In genomic region chr7:111088328-111088727, GRCh38 we compare ENCODE assay signal across 19 cellular contexts. TPM values are rescaled to one million over a fixed set of nuclear protein-coding genes. Genes with fewer than 3 reads are reported as not detected.
DNase-seq lines count a peak whose midpoint lies in the region; ATAC-seq, FAIRE-seq and TF ChIP-seq lines count a peak whose summit lies in the region.
"Had no signal": no experiment of that assay in that cellular context is flagged by ENCODE, and none has a peak within 500 bp of the region (broad histone marks: within the 10 kb centered on the region; RNA-seq: fewer than 3 reads in every experiment).

No MANE protein-coding gene starts in this region.

- no peaks in the 10 kb centered on the region for H3K9me1 ChIP-seq in K562 (ENCODE audit: control insufficient read depth, insufficient read depth, low read length)

- TF ChIP-seq RAD21 in K562 (CRISPR knock-in tag; conservative IDR thresholded peaks at IDR 0.05 in 1 of 2, IDR thresholded peaks at IDR 0.05 in 1 of 2) = no peak

- no peak overlapping the region for H3K27ac ChIP-seq in CD8-positive, alpha-beta T cell (ENCODE audit: low read depth, low read length)
- H3K27ac ChIP-seq in K562 (ENCODE audit: extremely low read depth, low read depth, low read length) (no peak overlapping the region), ovary (no peak overlapping the region)

- no TSS peak for BruUV-seq in K562 (replicated peaks; lab: Mats Ljungman, UMichigan)

- H3K9me3 ChIP-seq in CD8-positive, alpha-beta T cell (ENCODE audit: low read length) = no peaks in the 10 kb centered on the region
- H3K9me3 ChIP-seq in K562 (replicated peaks; ENCODE audit: control insufficient read depth, insufficient read depth, low read depth, low read length) (no peaks in the 10 kb centered on the region), ovary (no peaks in the 10 kb centered on the region)

- intact Hi-C loops in activated CD4-positive, alpha-beta memory T cell treated with anti-CD3 and anti-CD28 coated beads for 36 hours (cut with micrococcal nuclease) = loop anchor here (2.0 kb wide), 1 partner anchor 398 kb away; no protein-coding TSS in a partner anchor
- intact Hi-C loops in CD8-positive, alpha-beta T cell (cut with DNase I, micrococcal nuclease) = loop anchor here in 1 of 2 experiments (10.0 kb wide), 1 partner anchor 476 kb away; the partner anchor contains the start of gene IMMP2L
- intact Hi-C loops in activated CD8-positive, alpha-beta T cell treated with anti-CD3 and anti-CD28 coated beads for 36 hours (cut with micrococcal nuclease) = loop anchor here (10.0 kb wide), 1 partner anchor 194 kb away; no protein-coding TSS in a partner anchor
- intact Hi-C loops in K562 (cut with micrococcal nuclease) (no loop called here), ovary (cut with DNase I) (no loop called here)

- no peak overlapping the region for H3K4me3 Mint-ChIP-seq in activated CD4-positive, alpha-beta memory T cell treated with anti-CD3 and anti-CD28 coated beads, Interleukin-2, amount 10 ng/mL, durations not matched to agents 7 days and 5 days
- no peak overlapping the region for H3K4me3 Mint-ChIP-seq in activated CD4-positive, alpha-beta memory T cell treated with anti-CD3 and anti-CD28 coated beads for 36 hours
- H3K4me3 Mint-ChIP-seq in CD8-positive, alpha-beta T cell = no peak overlapping the region
- no peak overlapping the region for H3K4me3 Mint-ChIP-seq in activated CD8-positive, alpha-beta T cell treated with anti-CD3 and anti-CD28 coated beads for 36 hours
- H3K4me3 Mint-ChIP-seq: GM23338 had no signal

- no peak overlapping the region for H3K9ac ChIP-seq in K562 (ENCODE audit: insufficient read depth in 1 of 2, low read depth in 2 of 2, low read length in 2 of 2)

- H3K4me3 ChIP-seq in CD8-positive, alpha-beta T cell (ENCODE audit: low read depth, low read length) = no peak overlapping the region
- H3K4me3 ChIP-seq in K562 = no peak overlapping the region
- H3K4me3 ChIP-seq in ovary = no peak overlapping the region
- H3K4me3 ChIP-seq: GM12878, GM23338 had no signal

- H3K4me2 ChIP-seq in K562 (ENCODE audit: insufficient read depth, low read length) = no peak overlapping the region
- H3K4me2 ChIP-seq: GM23338 had no signal

- in situ Hi-C loops in K562 (cut with MboI) = loop anchor here (5.0 kb wide), 1 partner anchor 409 kb away; no protein-coding TSS in a partner anchor

- 68% methylated on average over 1 of the region's 1 CpG for WGBS in K562 (ENCODE audit: insufficient coverage, low coverage, missing lambda C conversion rate)
- 88 to 91% (median 90%) methylated on average over 1 of the region's 1 CpG for WGBS in ovary, 3 donors

- POLR2A ChIA-PET in activated CD4-positive, alpha-beta memory T cell treated with anti-CD3 and anti-CD28 coated beads, Interleukin-2, amount 10 ng/mL, durations not matched to agents 7 days and 5 days (lab: Charles Lee) = no interaction called here
- POLR2A ChIA-PET in activated CD4-positive, alpha-beta memory T cell treated with anti-CD3 and anti-CD28 coated beads for 36 hours (lab: Charles Lee) = no interaction called here
- POLR2A ChIA-PET in CD8-positive, alpha-beta T cell (lab: Charles Lee) = no interaction called here
- POLR2A ChIA-PET in activated CD8-positive, alpha-beta T cell treated with anti-CD3 and anti-CD28 coated beads for 36 hours (lab: Charles Lee) = no interaction called here
- POLR2A ChIA-PET in K562 (lab: Yijun Ruan, JAX) = no interaction called here

- peaks cover 22% of the 10 kb centered on the region for H3K36me3 Mint-ChIP-seq in activated CD4-positive, alpha-beta memory T cell treated with anti-CD3 and anti-CD28 coated beads, Interleukin-2, amount 10 ng/mL, durations not matched to agents 7 days and 5 days (ENCODE audit: low read depth)
- peaks cover 5% of the 10 kb centered on the region for H3K36me3 Mint-ChIP-seq in activated CD4-positive, alpha-beta memory T cell treated with anti-CD3 and anti-CD28 coated beads for 36 hours
- peaks cover 16% of the 10 kb centered on the region for H3K36me3 Mint-ChIP-seq in CD8-positive, alpha-beta T cell
- peaks cover 29% of the 10 kb centered on the region for H3K36me3 Mint-ChIP-seq in activated CD8-positive, alpha-beta T cell treated with anti-CD3 and anti-CD28 coated beads for 36 hours (ENCODE audit: low read depth)

- no peak for TF ChIP-seq EP300 in K562 (IDR thresholded peaks at IDR 0.05; ENCODE audit: low read length)
- TF ChIP-seq EP300 in ovary (IDR thresholded peaks at IDR 0.05) = no peak

- no peaks in the 10 kb centered on the region for H3K79me2 ChIP-seq in K562 (ENCODE audit: control insufficient read depth, insufficient read depth, low read length)

- H3K36me3 ChIP-seq in CD8-positive, alpha-beta T cell (ENCODE audit: insufficient read depth, low read length) = no peaks in the 10 kb centered on the region
- H3K36me3 ChIP-seq in K562 (ENCODE audit: control insufficient read depth, insufficient read depth, low read length) = no peaks in the 10 kb centered on the region
- H3K36me3 ChIP-seq in ovary = no peaks in the 10 kb centered on the region

- no peaks in the 10 kb centered on the region for H3K27me3 Mint-ChIP-seq in activated CD4-positive, alpha-beta memory T cell treated with anti-CD3 and anti-CD28 coated beads, Interleukin-2, amount 10 ng/mL, durations not matched to agents 7 days and 5 days
- no peaks in the 10 kb centered on the region for H3K27me3 Mint-ChIP-seq in activated CD4-positive, alpha-beta memory T cell treated with anti-CD3 and anti-CD28 coated beads for 36 hours
- no peaks in the 10 kb centered on the region for H3K27me3 Mint-ChIP-seq in CD8-positive, alpha-beta T cell (ENCODE audit: low read depth)
- H3K27me3 Mint-ChIP-seq in activated CD8-positive, alpha-beta T cell treated with anti-CD3 and anti-CD28 coated beads for 36 hours = no peaks in the 10 kb centered on the region

- H3K4me1 ChIP-seq in CD8-positive, alpha-beta T cell (ENCODE audit: insufficient read depth, low read length) = peaks cover 43% of the 10 kb centered on the region
- no peaks in the 10 kb centered on the region; a peak in 1 of 5 replicates for H3K4me1 ChIP-seq in K562 (replicated peaks in 1 of 2; ENCODE audit: control insufficient read depth in 2 of 2, insufficient read depth in 2 of 2, low read length in 2 of 2)
- H3K4me1 ChIP-seq in ovary (ENCODE audit: insufficient read depth) = peaks cover 2% of the 10 kb centered on the region

- CTCF ChIA-PET in activated CD4-positive, alpha-beta memory T cell treated with anti-CD3 and anti-CD28 coated beads, Interleukin-2, amount 10 ng/mL, durations not matched to agents 7 days and 5 days (lab: Charles Lee) = interaction anchor here (1.9 kb wide), 1 partner anchor 10 kb away, joined by 6 read pairs; no protein-coding TSS in a partner anchor
- CTCF ChIA-PET in activated CD4-positive, alpha-beta memory T cell treated with anti-CD3 and anti-CD28 coated beads for 36 hours (lab: Charles Lee) = no interaction called here
- CTCF ChIA-PET in CD8-positive, alpha-beta T cell (lab: Charles Lee) = no interaction called here
- CTCF ChIA-PET in activated CD8-positive, alpha-beta T cell treated with anti-CD3 and anti-CD28 coated beads for 36 hours (lab: Charles Lee) = interaction anchor here (0.6 kb wide), 1 partner anchor 122 kb away, joined by 3 read pairs; no protein-coding TSS in a partner anchor
- CTCF ChIA-PET in K562 (lab: Yijun Ruan, JAX; ENCODE audit: low intra/inter-chr PET ratio) = no interaction called here

- no peak for DNase-seq in activated CD4-positive, alpha-beta memory T cell treated with anti-CD3 and anti-CD28 coated beads, Interleukin-2, amount 10 ng/mL, durations not matched to agents 7 days and 5 days
- DNase-seq in activated CD4-positive, alpha-beta memory T cell treated with anti-CD3 and anti-CD28 coated beads for 36 hours = no peak
- DNase-seq in CD8-positive, alpha-beta T cell = no peak
- DNase-seq in activated CD8-positive, alpha-beta T cell treated with anti-CD3 and anti-CD28 coated beads for 36 hours = no peak
- DNase-seq in K562 (ENCODE audit: extremely low read depth in 1 of 4, low spot score in 3 of 4) (no peak), H54 (ENCODE audit: insufficient read length, low spot score) (no peak), ovary (no peak)
- DNase-seq: C1 segment of cervical spinal cord; DMS 273 treated with DMSO at 0.1 percent for 48 hours; GDM1; KG1; NCI-H1417 treated with DMSO at 0.1 percent for 48 hours; NCI-H1930; NCI-H446 treated with DMSO at 0.1 percent for 48 hours; NK-92 treated with Interleukin-12 subunit alpha and Interleukin-12 subunit beta, amount 100 ng/mL, for 24 hours; OCI-M1 had no signal

- no peaks in the 10 kb centered on the region for H4K20me1 ChIP-seq in K562 (replicated peaks; ENCODE audit: control insufficient read depth, insufficient read depth, low read length)

- peaks cover 80% of the 10 kb centered on the region for H3K4me1 Mint-ChIP-seq in activated CD4-positive, alpha-beta memory T cell treated with anti-CD3 and anti-CD28 coated beads, Interleukin-2, amount 10 ng/mL, durations not matched to agents 7 days and 5 days
- peaks cover 72% of the 10 kb centered on the region for H3K4me1 Mint-ChIP-seq in activated CD4-positive, alpha-beta memory T cell treated with anti-CD3 and anti-CD28 coated beads for 36 hours (ENCODE audit: low read depth)
- H3K4me1 Mint-ChIP-seq in CD8-positive, alpha-beta T cell (ENCODE audit: low read depth) = peaks cover 50% of the 10 kb centered on the region
- peaks cover 58% of the 10 kb centered on the region for H3K4me1 Mint-ChIP-seq in activated CD8-positive, alpha-beta T cell treated with anti-CD3 and anti-CD28 coated beads for 36 hours (ENCODE audit: low read depth)

- H3K27ac Mint-ChIP-seq in activated CD4-positive, alpha-beta memory T cell treated with anti-CD3 and anti-CD28 coated beads, Interleukin-2, amount 10 ng/mL, durations not matched to agents 7 days and 5 days = peak overlapping the region; percentile 43
- H3K27ac Mint-ChIP-seq in activated CD4-positive, alpha-beta memory T cell treated with anti-CD3 and anti-CD28 coated beads for 36 hours = no peak overlapping the region
- peak overlapping the region; percentile 52 for H3K27ac Mint-ChIP-seq in CD8-positive, alpha-beta T cell
- H3K27ac Mint-ChIP-seq in activated CD8-positive, alpha-beta T cell treated with anti-CD3 and anti-CD28 coated beads for 36 hours = peak overlapping the region; percentile 91
- H3K27ac Mint-ChIP-seq: GM23338 had no signal

- no peak overlapping the region for H2AFZ ChIP-seq in K562 (ENCODE audit: low read depth, low read length)
- H2AFZ ChIP-seq: GM23338 had no signal

- no peak for ATAC-seq in CD8-positive, alpha-beta T cell
- no peak for ATAC-seq in activated CD8-positive, alpha-beta T cell treated with anti-CD3 and anti-CD28 coated beads for 36 hours
- no peak for ATAC-seq in K562
- ATAC-seq: GM12878, GM23338 had no signal

- no peak for FAIRE-seq in K562 (lab: Jason Lieb, UNC)
- FAIRE-seq in H54 (lab: Jason Lieb, UNC) = no peak
- FAIRE-seq: GM12878 had no signal

- TF ChIP-seq CTCF in CD8-positive, alpha-beta T cell (IDR thresholded peaks at IDR 0.05) = no peak
- no peak for TF ChIP-seq CTCF in activated CD8-positive, alpha-beta T cell treated with anti-CD3 and anti-CD28 coated beads for 36 hours (IDR thresholded peaks at IDR 0.05)
- no peak for TF ChIP-seq CTCF in K562 (IDR thresholded peaks at IDR 0.05 in 2 of 3, conservative IDR thresholded peaks at IDR 0.05 in 1 of 3; ENCODE audit: insufficient read depth in 2 of 3, low read depth in 1 of 3, low read length in 3 of 3)
- TF ChIP-seq CTCF in ovary (IDR thresholded peaks at IDR 0.05) = no peak

- TF ChIP-seq POLR2A in K562 (conservative IDR thresholded peaks at IDR 0.05) (no peak), H54 (IDR thresholded peaks at IDR 0.05; ENCODE audit: low read depth, low read length) (no peak), ovary (IDR thresholded peaks at IDR 0.05) (no peak)

- H3K27me3 ChIP-seq in CD8-positive, alpha-beta T cell (ENCODE audit: insufficient read depth, low read length) = no peaks in the 10 kb centered on the region
- no peaks in the 10 kb centered on the region for H3K27me3 ChIP-seq in K562 (ENCODE audit: control insufficient read depth in 2 of 2, insufficient read depth in 2 of 2, low read length in 2 of 2)
- no peaks in the 10 kb centered on the region for H3K27me3 ChIP-seq in ovary

- peaks cover 14% of the 10 kb centered on the region for H3K9me3 Mint-ChIP-seq in activated CD4-positive, alpha-beta memory T cell treated with anti-CD3 and anti-CD28 coated beads, Interleukin-2, amount 10 ng/mL, durations not matched to agents 7 days and 5 days
- H3K9me3 Mint-ChIP-seq in activated CD4-positive, alpha-beta memory T cell treated with anti-CD3 and anti-CD28 coated beads for 36 hours = peaks cover 8% of the 10 kb centered on the region
- H3K9me3 Mint-ChIP-seq in CD8-positive, alpha-beta T cell = no peaks in the 10 kb centered on the region
- H3K9me3 Mint-ChIP-seq in activated CD8-positive, alpha-beta T cell treated with anti-CD3 and anti-CD28 coated beads for 36 hours = peaks cover 7% of the 10 kb centered on the region

RNA-seq across cellular contexts. Expression of gene LRRN3, which starts 2.6 kb away (rescaled TPM):
- total RNA-seq in activated CD4-positive, alpha-beta memory T cell treated with anti-CD3 and anti-CD28 coated beads, Interleukin-2, amount 10 ng/mL, durations not matched to agents 7 days and 5 days = 10 to 100 TPM; 18.0 to 19.2 TPM
- 1 to 10 TPM; 4.0 to 4.4 TPM for total RNA-seq in activated CD4-positive, alpha-beta memory T cell treated with anti-CD3 and anti-CD28 coated beads for 36 hours
- total RNA-seq in CD8-positive, alpha-beta T cell = 1 to 10 TPM; 8.4 to 9.0 TPM
- total RNA-seq in activated CD8-positive, alpha-beta T cell treated with anti-CD3 and anti-CD28 coated beads for 36 hours = 10 to 100 TPM; 32.5 to 34.8 TPM
- 0.21 TPM in 1 of 2 replicates, not detected in the other for total RNA-seq in K562 (2011; cell fraction: chromatin; rRNA removed; ENCODE audit: low replicate concordance)
- 0.13 TPM in 1 of 2 replicates, not detected in the other for total RNA-seq in K562 (2011; cell fraction: nucleolus; rRNA removed)
- total RNA-seq in K562 (2011; cell fraction: nucleoplasm; rRNA removed) = 0.07 and 0.15 TPM in 2 replicates
- total RNA-seq in K562 (2014; rRNA removed) (0.12 TPM in 1 of 2 replicates, not detected in the other), K562 (2014; rRNA removed; fragmentation: Illumina TruSeq; extraction: Trizol) (0.29 and 0.41 TPM in 2 replicates), K562 (2015; rRNA removed; fragmentation: Illumina TruSeq; extraction: Trizol) (0.11 and 0.18 TPM in 2 replicates), K562 (2021) (0.20 and 0.35 TPM in 2 replicates), ovary (1 to 10 TPM in 5 of 7 donors, under 1 TPM in 2; 0.24 to 5.3 (median 1.0) TPM)
- polyA plus RNA-seq in K562 (2011; rRNA removed) (0.07 and 0.09 TPM in 2 replicates), K562 (2014; fragmentation: Illumina TruSeq; extraction: Trizol) (0.10 and 0.21 TPM in 2 replicates), K562 (2014; fragmentation: Nextera tagmentation; extraction: Ambion mirVana) (under 1 TPM; 0.20 to 1.00 TPM), K562 (2014; rRNA removed) (0.05 and 0.16 TPM in 2 replicates), ovary (1 to 10 TPM; 1.1 to 3.4 TPM)
- polyA plus RNA-seq in K562 (2011; cell fraction: cytosol; rRNA removed) = 0.01 and 0.03 TPM in 2 replicates
- polyA plus RNA-seq in K562 (2011; cell fraction: nucleus; rRNA removed) = not detected in 2 replicates
- polyA plus RNA-seq in K562 (2012) = 0.08 and 0.10 TPM in 2 replicates
- polyA minus RNA-seq in K562 (2011; rRNA and poly(A)+ RNA removed) = 0.06 and 0.18 TPM in 2 replicates
- polyA minus RNA-seq in K562 (2011; cell fraction: cytosol; rRNA and poly(A)+ RNA removed) = not detected in 2 replicates
- 0.13 and 0.22 TPM in 2 replicates for polyA minus RNA-seq in K562 (2011; cell fraction: nucleus; rRNA and poly(A)+ RNA removed)
- total RNA-seq: A673, GM23338 had no signal

Comparison
In these comparisons a context has a peak if more than half of its experiments do, and no peak if none do; other contexts are left out.
1. CTCF ChIA-PET loops: an anchor here in activated CD4-positive, alpha-beta memory T cell treated with anti-CD3 and anti-CD28 coated beads, Interleukin-2, amount 10 ng/mL, durations not matched to agents 7 days and 5 days (1.9 kb wide) and activated CD8-positive, alpha-beta T cell treated with anti-CD3 and anti-CD28 coated beads for 36 hours (0.6 kb wide); none called in activated CD4-positive, alpha-beta memory T cell treated with anti-CD3 and anti-CD28 coated beads for 36 hours, CD8-positive, alpha-beta T cell and K562.
2. intact Hi-C loops: an anchor here in activated CD4-positive, alpha-beta memory T cell treated with anti-CD3 and anti-CD28 coated beads for 36 hours (2.0 kb wide) and activated CD8-positive, alpha-beta T cell treated with anti-CD3 and anti-CD28 coated beads for 36 hours (10.0 kb wide); none called in K562 and ovary.